8 cellular contexts compared by ENCODE assay signal in the genomic region with DNA sequence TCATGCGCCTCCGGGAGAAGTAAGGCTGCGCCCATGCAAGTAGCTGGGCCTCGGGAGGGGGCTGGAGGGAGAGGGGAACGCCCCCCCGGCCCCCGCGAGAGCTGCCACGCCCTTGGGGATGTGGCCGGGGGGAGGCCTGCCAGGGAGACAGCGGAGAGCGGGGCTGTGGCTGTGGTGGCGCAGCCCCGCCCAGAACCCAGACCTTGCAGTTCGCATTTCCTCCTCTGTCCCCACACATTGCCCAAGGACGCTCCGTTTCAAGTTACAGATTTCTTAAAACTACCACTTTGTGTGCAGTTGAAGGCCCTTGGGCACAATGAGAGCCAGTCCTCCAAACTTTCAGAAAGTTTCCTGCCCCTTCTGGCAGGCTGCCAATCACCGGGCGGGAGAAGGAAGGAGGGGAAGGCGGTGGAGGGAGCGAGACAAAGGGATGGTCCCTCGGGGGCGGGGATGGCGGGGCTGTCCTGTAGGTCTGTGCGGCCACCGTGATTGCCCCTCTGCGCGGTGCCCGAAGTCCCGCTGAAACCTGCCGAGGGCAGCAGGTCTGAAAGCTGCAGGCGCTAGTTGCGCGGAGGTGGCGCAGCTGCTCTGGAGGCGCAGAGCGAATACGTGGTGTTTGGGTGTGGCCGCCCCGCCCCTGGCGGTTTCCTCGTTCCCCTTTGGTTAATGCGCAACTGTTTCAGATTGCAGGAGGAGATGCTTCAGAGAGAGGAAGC. TPM values are rescaled to one million over a fixed set of nuclear protein-coding genes. Genes with fewer than 3 reads are reported as not detected.
DNase-seq lines count a peak whose midpoint lies in the region; ATAC-seq and TF ChIP-seq lines count a peak whose summit lies in the region.

No MANE protein-coding gene starts in this region.

- H3K4me3 Mint-ChIP-seq in CD8-positive, alpha-beta memory T cell: peak overlapping the region; percentile 90 to 99 (median 96)
- peak overlapping the region; percentile 87 for H3K4me3 Mint-ChIP-seq in activated T-helper 17 cell treated with anti-CD3 and anti-CD28 coated beads, Interleukin-2, amount 50 U/mL, for 72 hours

- peak overlapping the region; percentile 84 for H3K4me3 ChIP-seq in CD8-positive, alpha-beta memory T cell (ENCODE audit: low read length)
- H3K4me3 ChIP-seq in foreskin fibroblast (ENCODE audit: low read depth in 1 of 2, low read length in 2 of 2) (peak overlapping the region; percentile 93 to 94), thyroid gland (replicated peaks in 1 of 3) (peak overlapping the region; percentile 76 to 99 (median 94))

- peak; percentile 81 to 95 (median 94) for DNase-seq in CD8-positive, alpha-beta memory T cell
- peak in 1 of 2 donors; percentile 85 for DNase-seq in foreskin fibroblast
- DNase-seq in omental fat pad (ENCODE audit: low spot score): peak; percentile 57
- peak; percentile 82 to 86 for DNase-seq in thyroid gland

- CTCF ChIA-PET in CD8-positive, alpha-beta memory T cell (lab: Charles Lee): interaction anchor here (0.7 to 6.5 kb wide), 22 partner anchors 9 to 417 kb away, joined by 3 to 71 read pairs (median 4); a partner anchor contains a TSS

- peaks cover 5 to 73% (median 14%) of the 10 kb centered on the region in 3 donors for H3K36me3 Mint-ChIP-seq in CD8-positive, alpha-beta memory T cell
- H3K36me3 Mint-ChIP-seq in activated T-helper 17 cell treated with anti-CD3 and anti-CD28 coated beads, Interleukin-2, amount 50 U/mL, for 72 hours (ENCODE audit: low read depth): peaks cover 81% of the 10 kb centered on the region

- no peaks in the 10 kb centered on the region for H3K27me3 ChIP-seq in CD8-positive, alpha-beta memory T cell (ENCODE audit: insufficient read depth, low read length, poor library complexity, severe bottlenecking)
- no peaks in the 10 kb centered on the region for H3K27me3 ChIP-seq in thyroid gland

- peaks cover 55% of the 10 kb centered on the region for H3K4me1 ChIP-seq in CD8-positive, alpha-beta memory T cell (ENCODE audit: insufficient read depth, low read length)
- H3K4me1 ChIP-seq in thyroid gland: peaks cover 43 to 53% of the 10 kb centered on the region in 2 donors

- TF ChIP-seq CTCF in foreskin fibroblast (IDR thresholded peaks at IDR 0.05; ENCODE audit: low read depth, low read length) (no peak), omental fat pad (IDR thresholded peaks at IDR 0.05) (no peak), thyroid gland (IDR thresholded peaks at IDR 0.05) (peak in 1 of 6 experiments; percentile 27)

- peak overlapping the region; percentile 95 to 100 (median 99) for H3K27ac Mint-ChIP-seq in CD8-positive, alpha-beta memory T cell
- peak overlapping the region; percentile 97 for H3K27ac Mint-ChIP-seq in activated T-helper 17 cell treated with anti-CD3 and anti-CD28 coated beads, Interleukin-2, amount 50 U/mL, for 72 hours

- peaks cover 38% of the 10 kb centered on the region for H3K36me3 ChIP-seq in CD8-positive, alpha-beta memory T cell (ENCODE audit: insufficient read depth, low read length)
- H3K36me3 ChIP-seq in thyroid gland: peaks cover 42 to 47% of the 10 kb centered on the region in 2 donors

- WGBS in thyroid gland, 2 donors: 0% methylated on average over 8 to 21 of the region's 43 CpGs

- H3K27me3 Mint-ChIP-seq in CD8-positive, alpha-beta memory T cell: peaks cover 0 to 9% of the 10 kb centered on the region in 2 donors
- H3K27me3 Mint-ChIP-seq in activated T-helper 17 cell treated with anti-CD3 and anti-CD28 coated beads, Interleukin-2, amount 50 U/mL, for 72 hours: no peaks in the 10 kb centered on the region

- H3K9me3 Mint-ChIP-seq in CD8-positive, alpha-beta memory T cell: no peaks in the 10 kb centered on the region
- H3K9me3 Mint-ChIP-seq in activated T-helper 17 cell treated with anti-CD3 and anti-CD28 coated beads, Interleukin-2, amount 50 U/mL, for 72 hours: no peaks in the 10 kb centered on the region

- H3K9me3 ChIP-seq in CD8-positive, alpha-beta memory T cell (ENCODE audit: low read length): no peaks in the 10 kb centered on the region
- H3K9me3 ChIP-seq in thyroid gland: no peaks in the 10 kb centered on the region

- H3K4me1 Mint-ChIP-seq in CD8-positive, alpha-beta memory T cell: peaks cover 53 to 77% (median 60%) of the 10 kb centered on the region in 3 donors
- H3K4me1 Mint-ChIP-seq in activated T-helper 17 cell treated with anti-CD3 and anti-CD28 coated beads, Interleukin-2, amount 50 U/mL, for 72 hours: peaks cover 31% of the 10 kb centered on the region

- intact Hi-C loops in thyroid gland (cut with DNase I): no loop called here

- TF ChIP-seq POLR2A in thyroid gland (IDR thresholded peaks at IDR 0.05): peak in 1 of 2 donors; percentile 65

- POLR2A ChIA-PET in CD8-positive, alpha-beta memory T cell (lab: Charles Lee): interaction anchor here (0.5 to 5.0 kb wide), 21 partner anchors 10 to 442 kb away, joined by 3 to 67 read pairs (median 4); a partner anchor contains a TSS

- ATAC-seq in GM19455 (IDR thresholded peaks at IDR 0.05; ENCODE audit: unreplicated experiment): peak; percentile 50
- ATAC-seq in HG03565 (IDR thresholded peaks at IDR 0.05; ENCODE audit: unreplicated experiment): peak; percentile 59
- peak; percentile 54 for ATAC-seq in activated T-helper 17 cell treated with anti-CD3 and anti-CD28 coated beads, Interleukin-2, amount 50 U/mL, for 72 hours (replicated peaks)
- peak; percentile 12 for ATAC-seq in omental fat pad (ENCODE audit: low FRiP score)

- peak overlapping the region; percentile 98 for H3K27ac ChIP-seq in CD8-positive, alpha-beta memory T cell (ENCODE audit: low read depth, low read length)
- peak overlapping the region; percentile 98 to 99 (median 99) for H3K27ac ChIP-seq in thyroid gland

TF ChIP-seq in PFSK-1, 5 proteins besides CTCF, POLR2A, EP300 and RAD21:
- TF ChIP-seq, protein P1, sequence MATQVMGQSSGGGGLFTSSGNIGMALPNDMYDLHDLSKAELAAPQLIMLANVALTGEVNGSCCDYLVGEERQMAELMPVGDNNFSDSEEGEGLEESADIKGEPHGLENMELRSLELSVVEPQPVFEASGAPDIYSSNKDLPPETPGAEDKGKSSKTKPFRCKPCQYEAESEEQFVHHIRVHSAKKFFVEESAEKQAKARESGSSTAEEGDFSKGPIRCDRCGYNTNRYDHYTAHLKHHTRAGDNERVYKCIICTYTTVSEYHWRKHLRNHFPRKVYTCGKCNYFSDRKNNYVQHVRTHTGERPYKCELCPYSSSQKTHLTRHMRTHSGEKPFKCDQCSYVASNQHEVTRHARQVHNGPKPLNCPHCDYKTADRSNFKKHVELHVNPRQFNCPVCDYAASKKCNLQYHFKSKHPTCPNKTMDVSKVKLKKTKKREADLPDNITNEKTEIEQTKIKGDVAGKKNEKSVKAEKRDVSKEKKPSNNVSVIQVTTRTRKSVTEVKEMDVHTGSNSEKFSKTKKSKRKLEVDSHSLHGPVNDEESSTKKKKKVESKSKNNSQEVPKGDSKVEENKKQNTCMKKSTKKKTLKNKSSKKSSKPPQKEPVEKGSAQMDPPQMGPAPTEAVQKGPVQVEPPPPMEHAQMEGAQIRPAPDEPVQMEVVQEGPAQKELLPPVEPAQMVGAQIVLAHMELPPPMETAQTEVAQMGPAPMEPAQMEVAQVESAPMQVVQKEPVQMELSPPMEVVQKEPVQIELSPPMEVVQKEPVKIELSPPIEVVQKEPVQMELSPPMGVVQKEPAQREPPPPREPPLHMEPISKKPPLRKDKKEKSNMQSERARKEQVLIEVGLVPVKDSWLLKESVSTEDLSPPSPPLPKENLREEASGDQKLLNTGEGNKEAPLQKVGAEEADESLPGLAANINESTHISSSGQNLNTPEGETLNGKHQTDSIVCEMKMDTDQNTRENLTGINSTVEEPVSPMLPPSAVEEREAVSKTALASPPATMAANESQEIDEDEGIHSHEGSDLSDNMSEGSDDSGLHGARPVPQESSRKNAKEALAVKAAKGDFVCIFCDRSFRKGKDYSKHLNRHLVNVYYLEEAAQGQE (IDR thresholded peaks at IDR 0.05; ENCODE audit: insufficient read depth in 1 of 2, low read depth in 2 of 2, low read length in 2 of 2): no peak
- TF ChIP-seq SIN3A (IDR thresholded peaks at IDR 0.05; ENCODE audit: borderline replicate concordance, insufficient read depth, low read length) (no peak), TAF1 (IDR thresholded peaks at IDR 0.05; ENCODE audit: borderline replicate concordance, insufficient read depth, low read length) (no peak), FOXP2 (optimal IDR thresholded peaks at IDR 0.05; ENCODE audit: borderline replicate concordance, extremely low read depth, extremely low read length, insufficient read depth) (peak; percentile 76), POLR2AphosphoS5 (IDR thresholded peaks at IDR 0.05; ENCODE audit: low read depth, low read length) (peak; percentile 14; the same call in 1 of the 2 replicates)

RNA-seq across cellular contexts. Expression of a gene that starts 2.1 kb away (rescaled TPM):
- 1,000 to 10,000 TPM; 1,217 to 1,243 TPM for total RNA-seq in CD8-positive, alpha-beta memory T cell
- 513 TPM for polyA plus RNA-seq in CD8-positive, alpha-beta memory T cell
- 1,793 TPM for polyA plus RNA-seq in PFSK-1 (2012; ENCODE audit: insufficient read length, low read depth)
- 1,000 to 10,000 TPM; 1,131 to 1,699 TPM for total RNA-seq in activated T-helper 17 cell treated with anti-CD3 and anti-CD28 coated beads, Interleukin-2, amount 50 U/mL, for 72 hours
- total RNA-seq in omental fat pad (1,000 to 10,000 TPM; 3,307 to 6,426 (median 5,180) TPM), thyroid gland (1,000 to 10,000 TPM; 2,201 to 4,711 (median 2,567) TPM)

RNA-seq across cellular contexts. Expression of a gene that starts 28.7 kb away (rescaled TPM):
- 1 to 10 TPM; 7.3 to 9.8 TPM for total RNA-seq in CD8-positive, alpha-beta memory T cell
- 8.3 TPM for polyA plus RNA-seq in CD8-positive, alpha-beta memory T cell
- polyA plus RNA-seq in PFSK-1 (2012; ENCODE audit: insufficient read length, low read depth): 2.6 TPM
- 1 to 10 TPM; 3.3 to 6.7 TPM for total RNA-seq in activated T-helper 17 cell treated with anti-CD3 and anti-CD28 coated beads, Interleukin-2, amount 50 U/mL, for 72 hours
- total RNA-seq in omental fat pad: 10 to 100 TPM in 1 of 4 donors, 1 to 10 TPM in 3; 4.9 to 13.7 (median 6.2) TPM
- total RNA-seq in thyroid gland: 10 to 100 TPM; 29.4 to 39.7 (median 31.7) TPM
